15 cellular contexts compared by ENCODE assay signal in genomic region chr17:46842835-46843234, GRCh38. TPM values are rescaled to one million over a fixed set of nuclear protein-coding genes. Genes with fewer than 3 reads are reported as not detected.
DNase-seq lines count a peak whose midpoint lies in the region; ATAC-seq, FAIRE-seq and TF ChIP-seq lines count a peak whose summit lies in the region.
"Had no signal": no experiment of that assay in that cellular context is flagged by ENCODE, and none has a peak within 500 bp of the region (broad histone marks: within the 10 kb centered on the region; RNA-seq: fewer than 3 reads in every experiment).

No MANE protein-coding gene starts in this region.

- H3K27me3 Mint-ChIP-seq in CD14-positive monocyte (ENCODE audit: low read depth in 3 of 3), result peaks cover 22 to 45% (median 23%) of the 10 kb centered on the region in 3 donors
- H3K27me3 Mint-ChIP-seq in nephron progenitor cell (ENCODE audit: low read depth, poor library complexity), result peaks cover 82% of the 10 kb centered on the region

- no peak for TF ChIP-seq POLR2A in HCT116 (IDR thresholded peaks at IDR 0.05; ENCODE audit: borderline replicate concordance, extremely low read depth, insufficient read depth, insufficient read length)
- no peak for TF ChIP-seq POLR2A in GM12878 (IDR thresholded peaks at IDR 0.05; ENCODE audit: low read depth, low read length)

- H3K27me3 ChIP-seq in HCT116 (ENCODE audit: insufficient read depth, low read length), result no peaks in the 10 kb centered on the region
- H3K27me3 ChIP-seq in GM12878 (replicated peaks in 1 of 2; ENCODE audit: control insufficient read depth in 2 of 2, insufficient read depth in 2 of 2, low read length in 1 of 2), result 0 out of 4 replicates have a peak, but pooled peaks cover 0 to 2% of the 10 kb centered on the region in 2 experiments
- H3K27me3 ChIP-seq in pancreas, result peaks cover 0 to 5% (median 0%) of the 10 kb centered on the region in 4 donors

- H2AFZ ChIP-seq in HCT116 (ENCODE audit: low read depth, low read length, poor library complexity, severe bottlenecking) (no peak overlapping the region), GM12878 (ENCODE audit: control insufficient read depth, low read depth, low read length) (no peak overlapping the region)

- H3K9me3 Mint-ChIP-seq in CD14-positive monocyte (peaks cover 12 to 26% (median 14%) of the 10 kb centered on the region in 7 donors), nephron progenitor cell (peaks cover 23% of the 10 kb centered on the region)

- intact Hi-C loops in CD14-positive monocyte (cut with micrococcal nuclease), result loop anchor here (2.0 to 5.0 kb wide), 2 partner anchors 98 to 99 kb away; no protein-coding TSS in a partner anchor
- intact Hi-C loops in HCT116 (cut with micrococcal nuclease), result no loop called here
- intact Hi-C loops in GM12878 (cut with micrococcal nuclease; ENCODE audit: unreplicated experiment), result loop anchor here (10.0 kb wide), 1 partner anchor 68 kb away; no protein-coding TSS in a partner anchor
- intact Hi-C loops in pancreas (cut with DNase I), result loop anchor here in 2 of 3 donors (10.0 kb wide), 2 partner anchors 58 to 152 kb away; no protein-coding TSS in a partner anchor

- BruUV-seq in HCT116 (replicated peaks; lab: Mats Ljungman, UMichigan) (no TSS peak), GM12878 (replicated peaks; lab: Mats Ljungman, UMichigan) (no TSS peak)

- H3K4me2 ChIP-seq in HCT116 (ENCODE audit: low read length) (no peak overlapping the region), GM12878 (ENCODE audit: control insufficient read depth, insufficient read depth) (no peak overlapping the region)

- H3K79me2 ChIP-seq in HCT116 (ENCODE audit: insufficient read depth, low read length) (no peaks in the 10 kb centered on the region), GM12878 (ENCODE audit: control insufficient read depth, insufficient read depth, low read length) (no peaks in the 10 kb centered on the region)

- H3K4me1 ChIP-seq in HCT116 (ENCODE audit: control insufficient read depth in 1 of 2, insufficient read depth in 2 of 2, low read length in 2 of 2) (no peaks in the 10 kb centered on the region), GM12878 (ENCODE audit: control insufficient read depth, insufficient read depth, low read length) (no peaks in the 10 kb centered on the region), pancreas (no peaks in the 10 kb centered on the region)

- H4K20me1 ChIP-seq in HCT116 (ENCODE audit: insufficient read depth) (no peaks in the 10 kb centered on the region), GM12878 (ENCODE audit: control insufficient read depth, insufficient read depth) (no peaks in the 10 kb centered on the region)

- no peak overlapping the region for H3K9ac ChIP-seq in HCT116 (ENCODE audit: low read length)
- H3K9ac ChIP-seq in GM12878 (ENCODE audit: control insufficient read depth, insufficient read depth, low read length), result no peak overlapping the region

- TF ChIP-seq RAD21 in HCT116 (IDR thresholded peaks at IDR 0.05; ENCODE audit: low read depth) (peak; percentile 10; the same call in 1 of the 2 replicates), GM12878 (IDR thresholded peaks at IDR 0.05; ENCODE audit: insufficient read depth, low read depth, low read length) (no peak)

- DNase-seq in CD14-positive monocyte (ENCODE audit: low spot score), result no peak
- DNase-seq in HCT116 (ENCODE audit: low read depth, low spot score), result peak; percentile 33
- DNase-seq in GM12878 (ENCODE audit: low read depth, low spot score), result no peak
- DNase-seq in nephron progenitor cell, result no peak
- no peak for DNase-seq in amygdala (lab: John Stamatoyannopoulos, UW)
- DNase-seq in pancreas, result no peak
- DNase-seq: activated CD8-positive, alpha-beta memory T cell treated with anti-CD3 and anti-CD28 coated beads for 24 hours; adrenal gland; mesenchymal stem cell; stimulated activated naive CD4-positive, alpha-beta T cell had no signal

- no peak for FAIRE-seq in GM12878 (lab: Jason Lieb, UNC)
- no peak for FAIRE-seq in pancreas (lab: Jason Lieb, UNC)
- FAIRE-seq: G401.6 had no signal

- ATAC-seq in HCT116 (peak; percentile 51; the same call in 1 of the 2 replicates), GM12878 (no peak), HG02852 (IDR thresholded peaks at IDR 0.05; ENCODE audit: unreplicated experiment) (no peak), pancreas (no peak), GM18517 (IDR thresholded peaks at IDR 0.05; ENCODE audit: unreplicated experiment) (no peak)

- H3K36me3 ChIP-seq in HCT116 (ENCODE audit: control insufficient read depth in 1 of 2, insufficient read depth in 2 of 2, low read length in 2 of 2) (no peaks in the 10 kb centered on the region), GM12878 (ENCODE audit: control insufficient read depth in 2 of 2, insufficient read depth in 2 of 2, low read length in 1 of 2) (no peaks in the 10 kb centered on the region), pancreas (no peaks in the 10 kb centered on the region)
- H3K36me3 ChIP-seq: adrenal gland had no signal

- POLR2A ChIA-PET in HCT116 (lab: Charles Lee), result no interaction called here
- POLR2A ChIA-PET in GM12878 (lab: Charles Lee), result interaction anchor here (0.6 kb wide), 1 partner anchor 37 kb away, joined by 5 read pairs; no protein-coding TSS in a partner anchor

- H3K9me3 ChIP-seq in HCT116 (ENCODE audit: control insufficient read depth in 1 of 2, insufficient read depth in 1 of 2, low read depth in 1 of 2, low read length in 2 of 2) (peaks cover 0 to 11% of the 10 kb centered on the region in 2 experiments; a peak in 1 of 4 replicates), GM12878 (replicated peaks; ENCODE audit: control insufficient read depth, insufficient read depth, low read length) (peaks cover 7% of the 10 kb centered on the region), pancreas (no peaks in the 10 kb centered on the region)
- H3K9me3 ChIP-seq: adrenal gland had no signal

- H3K27ac Mint-ChIP-seq in CD14-positive monocyte, result no peak overlapping the region
- H3K27ac Mint-ChIP-seq in nephron progenitor cell, result no peak overlapping the region

- 66% methylated on average over 3 of the region's 3 CpGs for WGBS in GM12878 (ENCODE audit: insufficient coverage, insufficient replicate concordance, low lambda C conversion rate, missing lambda C conversion rate)
- WGBS in pancreas, 2 donors, result 85 to 90% methylated on average over 3 of the region's 3 CpGs

- H3K4me1 Mint-ChIP-seq in CD14-positive monocyte (peaks cover 4% of the 10 kb centered on the region), nephron progenitor cell (no peaks in the 10 kb centered on the region)

- no peak overlapping the region for H3K4me3 ChIP-seq in HCT116 (replicated peaks in 1 of 2; ENCODE audit: low read depth in 1 of 2, low read length in 2 of 2)
- no peak overlapping the region for H3K4me3 ChIP-seq in GM12878
- H3K4me3 ChIP-seq in pancreas, result no peak overlapping the region
- H3K4me3 ChIP-seq: adrenal gland had no signal

- no peak overlapping the region for H3K4me3 Mint-ChIP-seq in CD14-positive monocyte
- no peak overlapping the region for H3K4me3 Mint-ChIP-seq in nephron progenitor cell

- TF ChIP-seq CTCF in CD14-positive monocyte (IDR thresholded peaks at IDR 0.05) (peak; percentile 39), HCT116 (IDR thresholded peaks at IDR 0.05 in 2 of 3, conservative IDR thresholded peaks at IDR 0.05 in 1 of 3; ENCODE audit: borderline replicate concordance in 1 of 3, insufficient read depth in 1 of 3, low read depth in 2 of 3, low read length in 2 of 3) (peak; percentile 25 to 100 (median 92); a peak in 5 of 6 replicates), GM12878 (IDR thresholded peaks at IDR 0.05 in 2 of 3, conservative IDR thresholded peaks at IDR 0.05 in 1 of 3; ENCODE audit: control insufficient read depth in 2 of 3, extremely low read depth in 1 of 3, insufficient read depth in 1 of 3, low read depth in 3 of 3, low read length in 3 of 3) (peak in 2 of 3 experiments; percentile 39 to 53; a peak in 3 of 6 replicates), nephron progenitor cell (IDR thresholded peaks at IDR 0.05) (peak; percentile 53), pancreas (IDR thresholded peaks at IDR 0.05) (peak in 2 of 4 donors; percentile 12 to 38)

- in situ Hi-C loops in GM12878 (cut with MboI), result no loop called here

- RAD21 ChIA-PET in HCT116 (lab: Charles Lee; ENCODE audit: low non-redundant PET in 1 of 2, low total read pairs in 2 of 2, uncharacterized antibody in 2 of 2, unreplicated experiment in 2 of 2) (no interaction called here), GM12878 (lab: Charles Lee; ENCODE audit: unreplicated experiment) (no interaction called here)

- no peaks in the 10 kb centered on the region for H3K9me2 ChIP-seq in HCT116 (ENCODE audit: insufficient read depth)

- CTCF ChIA-PET in HCT116 (lab: Charles Lee), result no interaction called here
- CTCF ChIA-PET in GM12878 (lab: Yijun Ruan, JAX), result interaction anchor here (0.9 to 1.7 kb wide), 3 partner anchors 12 to 98 kb away, joined by 3 to 5 read pairs (median 4); no protein-coding TSS in a partner anchor

- H3K27ac ChIP-seq in HCT116 (ENCODE audit: low read depth, low read length) (no peak overlapping the region), GM12878 (ENCODE audit: control insufficient read depth, insufficient read depth) (no peak overlapping the region), pancreas (no peak overlapping the region)
- H3K27ac ChIP-seq: adrenal gland had no signal

- SMC1A ChIA-PET in GM12878 (lab: Charles Lee; ENCODE audit: uncharacterized antibody, unreplicated experiment), result interaction anchor here (1.0 kb wide), 1 partner anchor 98 kb away, joined by 3 read pairs; no protein-coding TSS in a partner anchor

- no peak for TF ChIP-seq EP300 in GM12878 (IDR thresholded peaks at IDR 0.05; ENCODE audit: borderline replicate concordance in 1 of 2, control insufficient read depth in 1 of 2, low read depth in 2 of 2, low read length in 2 of 2)

- H3K36me3 Mint-ChIP-seq in CD14-positive monocyte, result peaks cover 0 to 4% of the 10 kb centered on the region in 2 donors
- no peaks in the 10 kb centered on the region for H3K36me3 Mint-ChIP-seq in nephron progenitor cell (ENCODE audit: low read depth)

RNA-seq across cellular contexts. Expression of gene WNT9B, which starts 8.5 kb away (rescaled TPM):
- polyA plus RNA-seq in CD14-positive monocyte, result under 1 TPM in 1 of 2 donors, not detected in 1; 0.19 TPM
- total RNA-seq in HCT116 (2021; ENCODE audit: unreplicated experiment), result not detected
- polyA plus RNA-seq in HCT116 (2012), result not detected in 2 replicates
- total RNA-seq in GM12878 (2013; cell fraction: nucleolus; rRNA removed), result not detected in 2 replicates
- not detected in 2 replicates for total RNA-seq in GM12878 (2014; rRNA removed)
- total RNA-seq in GM12878 (2014; rRNA removed; fragmentation: Illumina TruSeq; extraction: Trizol), result not detected in 2 replicates
- not detected in 2 replicates for total RNA-seq in GM12878 (2021)
- polyA plus RNA-seq in GM12878 (2011; ENCODE audit: low read depth), result not detected
- polyA plus RNA-seq in GM12878 (2011; rRNA removed), result not detected in 2 replicates
- polyA plus RNA-seq in GM12878 (2011; cell fraction: cytosol; rRNA removed), result not detected in 2 replicates
- not detected in 2 replicates for polyA plus RNA-seq in GM12878 (2011; cell fraction: nucleus; rRNA removed)
- polyA plus RNA-seq in GM12878 (2012), result not detected in 2 replicates
- not detected in 2 replicates for polyA plus RNA-seq in GM12878 (2014; fragmentation: Illumina TruSeq; extraction: Trizol)
- not detected for polyA plus RNA-seq in GM12878 (2014; fragmentation: Nextera tagmentation; extraction: Ambion mirVana)
- not detected in 2 replicates for polyA plus RNA-seq in GM12878 (2014; rRNA removed)
- not detected for polyA plus RNA-seq in GM12878 (2016; fragmentation: Nextera tagmentation; extraction: Ambion mirVana)
- polyA minus RNA-seq in GM12878 (2011; rRNA and poly(A)+ RNA removed), result not detected in 2 replicates
- not detected in 2 replicates for polyA minus RNA-seq in GM12878 (2011; cell fraction: cytosol; rRNA and poly(A)+ RNA removed)
- not detected in 2 replicates for polyA minus RNA-seq in GM12878 (2011; cell fraction: nucleus; rRNA and poly(A)+ RNA removed)
- under 1 TPM in 5 of 6 donors, not detected in 1; 0.12 to 0.32 (median 0.28) TPM for total RNA-seq in pancreas
- polyA plus RNA-seq in pancreas, result not detected
- total RNA-seq: HT1080, SK-MEL-5 had no signal

RNA-seq across cellular contexts. Expression of gene WNT3, which starts 24.3 kb away (rescaled TPM):
- polyA plus RNA-seq in CD14-positive monocyte (not detected), GM12878 (2011; rRNA removed) (0.01 TPM in 1 of 2 replicates, not detected in the other), GM12878 (2014; fragmentation: Illumina TruSeq; extraction: Trizol) (not detected in 2 replicates), GM12878 (2014; fragmentation: Nextera tagmentation; extraction: Ambion mirVana) (not detected), GM12878 (2014; rRNA removed) (0.03 TPM in 1 of 2 replicates, not detected in the other), GM12878 (2016; fragmentation: Nextera tagmentation; extraction: Ambion mirVana) (not detected), pancreas (under 1 TPM; 0.31 to 0.42 TPM)
- total RNA-seq in HCT116 (2021; ENCODE audit: unreplicated experiment) (5.5 TPM), GM12878 (2014; rRNA removed) (not detected in 2 replicates), GM12878 (2014; rRNA removed; fragmentation: Illumina TruSeq; extraction: Trizol) (not detected in 2 replicates), GM12878 (2021) (not detected in 2 replicates), pancreas (under 1 TPM; 0.24 to 0.72 (median 0.38) TPM)
- polyA plus RNA-seq in HCT116 (2012), result 3.4 TPM in 2 replicates
- not detected in 2 replicates for total RNA-seq in GM12878 (2013; cell fraction: nucleolus; rRNA removed)
- 0.16 TPM for polyA plus RNA-seq in GM12878 (2011; ENCODE audit: low read depth)
- not detected in 2 replicates for polyA plus RNA-seq in GM12878 (2011; cell fraction: cytosol; rRNA removed)
- polyA plus RNA-seq in GM12878 (2011; cell fraction: nucleus; rRNA removed), result not detected in 2 replicates
- polyA plus RNA-seq in GM12878 (2012), result 0.07 and 0.11 TPM in 2 replicates
- not detected in 2 replicates for polyA minus RNA-seq in GM12878 (2011; rRNA and poly(A)+ RNA removed)
- not detected in 2 replicates for polyA minus RNA-seq in GM12878 (2011; cell fraction: cytosol; rRNA and poly(A)+ RNA removed)
- polyA minus RNA-seq in GM12878 (2011; cell fraction: nucleus; rRNA and poly(A)+ RNA removed), result not detected in 2 replicates
